In the genomic region with DNA sequence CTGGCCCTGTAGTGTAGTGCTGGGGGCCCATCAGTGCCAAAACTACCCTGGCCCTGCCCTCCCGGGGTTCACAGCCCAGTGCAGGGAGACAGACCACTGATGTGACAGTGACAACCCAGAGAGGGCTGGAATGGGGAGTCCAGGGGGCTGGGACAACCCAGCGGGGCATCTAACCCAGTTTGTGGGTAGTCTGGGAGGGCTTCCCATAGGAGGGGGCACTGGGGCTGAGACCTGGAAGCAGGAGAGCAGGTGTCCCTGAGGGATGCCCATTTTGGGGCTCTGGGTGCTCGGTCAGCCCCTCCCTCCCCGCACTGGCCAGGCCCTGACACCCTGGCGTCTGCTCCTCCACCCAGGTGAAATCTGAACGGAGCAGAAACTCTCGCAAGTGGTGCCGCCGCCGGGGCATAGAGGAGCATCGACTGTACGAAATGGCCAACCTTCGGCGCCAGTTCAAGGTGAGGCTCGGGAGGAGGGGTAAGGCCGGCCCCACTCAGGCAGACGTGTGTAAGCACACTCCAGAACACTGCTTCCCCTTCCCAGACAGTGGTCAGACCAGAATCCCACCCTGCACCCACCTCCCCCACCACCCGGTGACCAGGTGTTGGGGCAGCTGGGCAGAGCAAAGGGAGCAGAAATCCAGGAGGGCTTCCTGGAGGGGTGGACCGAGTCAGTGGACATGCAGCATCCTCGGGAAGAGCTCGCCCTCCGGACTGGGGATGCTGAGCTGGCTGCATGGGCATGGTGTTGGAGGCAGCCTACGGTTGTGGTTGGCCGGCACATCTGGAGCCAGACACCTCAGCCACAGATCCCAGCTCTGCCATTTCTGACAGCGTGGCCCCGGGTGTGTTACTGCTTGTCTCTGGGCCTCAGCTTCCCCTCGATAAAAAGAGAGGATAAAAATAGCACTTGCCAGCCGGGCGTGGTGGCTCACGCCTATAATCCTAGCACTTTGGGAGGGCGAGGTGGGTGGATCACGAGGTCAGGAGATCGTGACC, we compare ENCODE assay signal across 1 cellular context.
TF ChIP-seq lines count a peak whose summit lies in the region.

No MANE protein-coding gene starts in this region.

TF ChIP-seq in H1, 55 proteins besides CTCF, POLR2A, EP300 and RAD21:
- TF ChIP-seq TAF1 (IDR thresholded peaks at IDR 0.05; ENCODE audit: low read depth, low read length) = no peak
- TF ChIP-seq SP1 (IDR thresholded peaks at IDR 0.05; ENCODE audit: low read depth, low read length) = no peak
